In genomic region chr6:95133578-95133977, GRCh38 we compare ENCODE assay signal across 11 cellular contexts.
DNase-seq lines count a peak whose midpoint lies in the region; ATAC-seq and TF ChIP-seq lines count a peak whose summit lies in the region.
"Had no signal": no experiment of that assay in that cellular context is flagged by ENCODE, and none has a peak within 500 bp of the region (broad histone marks: within the 10 kb centered on the region; RNA-seq: fewer than 3 reads in every experiment).

No MANE protein-coding gene starts in this region.

- H3K4me1 ChIP-seq in RWPE2 (ENCODE audit: insufficient read depth, poor library complexity, severe bottlenecking), result no peaks in the 10 kb centered on the region
- H3K4me1 ChIP-seq in mucosa of descending colon (ENCODE audit: low read depth), result no peaks in the 10 kb centered on the region
- no peaks in the 10 kb centered on the region for H3K4me1 ChIP-seq in body of pancreas
- H3K4me1 ChIP-seq: uterus had no signal

- no peaks in the 10 kb centered on the region for H3K27me3 ChIP-seq in RWPE2 (ENCODE audit: insufficient read depth, poor library complexity, severe bottlenecking)
- H3K27me3 ChIP-seq in body of pancreas, result no peaks in the 10 kb centered on the region
- H3K27me3 ChIP-seq in H7 (ENCODE audit: control insufficient read depth, insufficient read depth, low read length), result no peaks in the 10 kb centered on the region
- H3K27me3 ChIP-seq: uterus had no signal

- H3K27ac ChIP-seq in RWPE2 (ENCODE audit: poor library complexity, severe bottlenecking) (no peak overlapping the region), body of pancreas (no peak overlapping the region)
- H3K27ac ChIP-seq: uterus had no signal

- H3K36me3 ChIP-seq in RWPE2 (ENCODE audit: low read depth), result no peaks in the 10 kb centered on the region
- no peaks in the 10 kb centered on the region for H3K36me3 ChIP-seq in mucosa of descending colon (ENCODE audit: low read depth)
- H3K36me3 ChIP-seq in body of pancreas (replicated peaks in 1 of 2; ENCODE audit: insufficient read depth in 1 of 2, low read depth in 2 of 2), result no peaks in the 10 kb centered on the region
- no peaks in the 10 kb centered on the region for H3K36me3 ChIP-seq in H7 (replicated peaks; ENCODE audit: control insufficient read depth, insufficient read depth, low read length)
- H3K36me3 ChIP-seq: uterus had no signal

- in situ Hi-C loops in Caki2 (cut with HindIII; ENCODE audit: low pct_unique_long_range_greater_than_20kb, low sequenced_read_pairs), result no loop called here

- H3K4me3 ChIP-seq in RWPE2 (ENCODE audit: severe bottlenecking) (no peak overlapping the region), mucosa of descending colon (no peak overlapping the region), body of pancreas (no peak overlapping the region), H7 (ENCODE audit: insufficient read depth, low read depth, low read length) (no peak overlapping the region)
- H3K4me3 ChIP-seq: uterus had no signal

- no peak for TF ChIP-seq POLR2A in body of pancreas (IDR thresholded peaks at IDR 0.05)

- peak; percentile 79 for TF ChIP-seq CTCF in RWPE2 (IDR thresholded peaks at IDR 0.05; ENCODE audit: poor library complexity, severe bottlenecking)
- TF ChIP-seq CTCF in mucosa of descending colon (IDR thresholded peaks at IDR 0.05), result no peak
- no peak for TF ChIP-seq CTCF in body of pancreas (IDR thresholded peaks at IDR 0.05)

- ATAC-seq in HG03432 (IDR thresholded peaks at IDR 0.05; ENCODE audit: unreplicated experiment) (peak; percentile 54), RWPE2 (ENCODE audit: low read depth) (peak; percentile 74), mucosa of descending colon (no peak), body of pancreas (no peak)

- 15 to 22% methylated on average over 5 of the region's 5 CpGs for WGBS in body of pancreas, 2 donors

- H3K9me3 ChIP-seq in RWPE2 (ENCODE audit: severe bottlenecking) (no peaks in the 10 kb centered on the region), mucosa of descending colon (no peaks in the 10 kb centered on the region), body of pancreas (no peaks in the 10 kb centered on the region)
- H3K9me3 ChIP-seq: uterus had no signal

- DNase-seq in Caki2 (ENCODE audit: low read depth) (peak; percentile 24), RWPE2 (ENCODE audit: low spot score) (no peak), glomerular visceral epithelial cell (ENCODE audit: extremely low spot score) (peak; percentile 11), mucosa of descending colon (no peak), body of pancreas (no peak), H7 (no peak), NCI-H128 (lab: John Stamatoyannopoulos, UW; ENCODE audit: unreplicated experiment) (no peak)
- DNase-seq: activated CD4-positive, CD25-positive, alpha-beta regulatory T cell treated with anti-CD3 and anti-CD28 coated beads, Interleukin-2, amount 50 U/mL, for 72 hours; kidney glomerular epithelial cell; uterus had no signal

- intact Hi-C loops in mucosa of descending colon (cut with DNase I, micrococcal nuclease), result no loop called here
- intact Hi-C loops in body of pancreas (cut with DNase I), result no loop called here

Comparison
In these comparisons a context has a peak if more than half of its experiments do, and no peak if none do; other contexts are left out.
1. DNase-seq: peak in Caki2 (single experiment) and glomerular visceral epithelial cell (single experiment); none in RWPE2 (single experiment), mucosa of descending colon (0 of 3), body of pancreas (0 of 4), H7 (single experiment) and NCI-H128 (single experiment).
2. ATAC-seq: peak in HG03432 (single experiment) and RWPE2 (single experiment); none in mucosa of descending colon (single experiment) and body of pancreas (single experiment).